In the genomic region with DNA sequence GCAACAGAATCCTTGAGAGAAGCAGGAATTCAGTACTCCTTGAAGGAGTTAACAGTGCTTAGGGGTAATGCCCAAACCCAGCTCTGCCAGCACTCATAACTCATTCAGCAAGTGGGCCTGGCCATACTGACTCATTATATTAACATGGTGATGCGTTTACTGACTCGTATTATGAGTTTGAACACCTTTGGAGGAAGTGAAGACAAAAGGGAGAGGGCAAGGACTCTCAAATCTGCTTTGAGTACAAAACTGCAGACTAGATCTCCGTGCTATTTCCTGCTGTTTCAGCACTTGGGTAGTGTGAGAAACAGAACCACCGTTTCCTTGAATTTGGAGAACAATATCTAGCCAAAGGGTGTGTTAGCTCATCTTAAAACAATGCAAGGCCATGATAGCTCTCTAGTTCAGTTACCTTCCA, we compare ENCODE assay signal across 10 cellular contexts. TPM values are rescaled to one million over a fixed set of nuclear protein-coding genes. Genes with fewer than 3 reads are reported as not detected.
A peak's percentile ranks its signal among the peaks of the same experiment; 100 is the strongest.
DNase-seq lines count a peak whose midpoint lies in the region; ATAC-seq lines count a peak whose summit lies in the region.
"Had no signal": no experiment of that assay in that cellular context is flagged by ENCODE, and none has a peak within 500 bp of the region (broad histone marks: within the 10 kb centered on the region; RNA-seq: fewer than 3 reads in every experiment).

No MANE protein-coding gene starts in this region.

- H3K36me3 ChIP-seq in skeletal muscle satellite cell (ENCODE audit: insufficient read depth, low read length), result no peaks in the 10 kb centered on the region

- no peak overlapping the region for H3K4me3 ChIP-seq in skeletal muscle satellite cell (ENCODE audit: low read length)

- no peaks in the 10 kb centered on the region for H3K9me3 ChIP-seq in skeletal muscle satellite cell (replicated peaks; ENCODE audit: low read length)

- no peak overlapping the region for H3K27ac Mint-ChIP-seq in T-helper 2 cell treated with Interferon-gamma antibody and Interleukin-4, amounts not matched to agents 5 μg/mL and 100 μg/mL, for 36 hours
- H3K27ac Mint-ChIP-seq: activated T-helper 2 cell treated with anti-CD3 and anti-CD28 coated beads, Interferon-gamma antibody, Interleukin-2, Interleukin-4, amounts not matched to agents 10 μg/mL and 5 μg/mL and 100 μg/mL, durations not matched to agents 14 hours and 24 hours and 36 hours had no signal

- DNase-seq in T-helper 2 cell treated with Interferon-gamma antibody and Interleukin-4, amounts not matched to agents 5 μg/mL and 100 μg/mL, for 36 hours (ENCODE audit: low spot score), result peak; percentile 7
- DNase-seq in DMS114 treated with DMSO at 0.1 percent for 48 hours (lab: John Stamatoyannopoulos, UW; ENCODE audit: unreplicated experiment) (no peak), NOMO-1 treated with DMSO at 0.1 percent for 48 hours (lab: John Stamatoyannopoulos, UW; ENCODE audit: unreplicated experiment) (no peak), NCI-H1105 treated with DMSO at 0.1 percent for 48 hours (lab: John Stamatoyannopoulos, UW) (no peak)
- DNase-seq: right cardiac atrium had no signal

- H3K4me1 ChIP-seq in skeletal muscle satellite cell (ENCODE audit: control insufficient read depth, insufficient read depth, low read length), result peaks cover 30% of the 10 kb centered on the region

- no peak overlapping the region for H3K4me3 Mint-ChIP-seq in T-helper 2 cell treated with Interferon-gamma antibody and Interleukin-4, amounts not matched to agents 5 μg/mL and 100 μg/mL, for 36 hours

- no peaks in the 10 kb centered on the region for H3K27me3 Mint-ChIP-seq in T-helper 2 cell treated with Interferon-gamma antibody and Interleukin-4, amounts not matched to agents 5 μg/mL and 100 μg/mL, for 36 hours (ENCODE audit: low read depth)

- ATAC-seq in GM19328 (IDR thresholded peaks at IDR 0.05; ENCODE audit: unreplicated experiment) (peak; percentile 75), HG02885 (IDR thresholded peaks at IDR 0.05; ENCODE audit: poor library complexity, unreplicated experiment) (peak; percentile 83)
- ATAC-seq: right cardiac atrium had no signal

- no peak overlapping the region for H3K9ac ChIP-seq in skeletal muscle satellite cell (ENCODE audit: low read depth, low read length)

- no peaks in the 10 kb centered on the region for H3K36me3 Mint-ChIP-seq in T-helper 2 cell treated with Interferon-gamma antibody and Interleukin-4, amounts not matched to agents 5 μg/mL and 100 μg/mL, for 36 hours (ENCODE audit: low read depth)

- no peaks in the 10 kb centered on the region for H3K27me3 ChIP-seq in skeletal muscle satellite cell (ENCODE audit: control insufficient read depth, insufficient read depth, low read length)

- no peaks in the 10 kb centered on the region for H3K9me3 Mint-ChIP-seq in T-helper 2 cell treated with Interferon-gamma antibody and Interleukin-4, amounts not matched to agents 5 μg/mL and 100 μg/mL, for 36 hours
- H3K9me3 Mint-ChIP-seq: activated T-helper 2 cell treated with anti-CD3 and anti-CD28 coated beads, Interferon-gamma antibody, Interleukin-2, Interleukin-4, amounts not matched to agents 10 μg/mL and 5 μg/mL and 100 μg/mL, durations not matched to agents 14 hours and 24 hours and 36 hours had no signal

- H3K4me2 ChIP-seq in skeletal muscle satellite cell (ENCODE audit: low read length), result peak overlapping the region; percentile 23

- peaks cover 10% of the 10 kb centered on the region for H3K4me1 Mint-ChIP-seq in T-helper 2 cell treated with Interferon-gamma antibody and Interleukin-4, amounts not matched to agents 5 μg/mL and 100 μg/mL, for 36 hours (ENCODE audit: low read depth)

RNA-seq across cellular contexts. Expression of a gene that starts 30.8 kb away (rescaled TPM):
- 1.5 and 1.8 TPM in 2 replicates for total RNA-seq in skeletal muscle satellite cell (2012; rRNA removed)
- total RNA-seq: OCI-LY7 had no signal
